Comparison of ENCODE assay signal across 1 cellular context in genomic region chr14:50892255-50892654, GRCh38.
TF ChIP-seq lines count a peak whose summit lies in the region.

No MANE protein-coding gene starts in this region.

TF ChIP-seq in K562, 482 proteins besides CTCF, POLR2A, EP300 and RAD21:
- no peak for TF ChIP-seq RUNX1 (IDR thresholded peaks at IDR 0.05; ENCODE audit: low read depth)
- TF ChIP-seq CREB3L1 (IDR thresholded peaks at IDR 0.05; ENCODE audit: borderline replicate concordance, low read depth), result no peak
- TF ChIP-seq PBX2 (CRISPR knock-in tag; IDR thresholded peaks at IDR 0.05; ENCODE audit: low read depth), result no peak
- TF ChIP-seq PBX2 (tag; conservative IDR thresholded peaks at IDR 0.05; ENCODE audit: low read depth), result 0 out of 2 replicates have a peak, but pooled peaks have one; percentile 22
- peak; percentile 54 for TF ChIP-seq CEBPB (tag; IDR thresholded peaks at IDR 0.05)
